11 cellular contexts compared by ENCODE assay signal in the genomic region with DNA sequence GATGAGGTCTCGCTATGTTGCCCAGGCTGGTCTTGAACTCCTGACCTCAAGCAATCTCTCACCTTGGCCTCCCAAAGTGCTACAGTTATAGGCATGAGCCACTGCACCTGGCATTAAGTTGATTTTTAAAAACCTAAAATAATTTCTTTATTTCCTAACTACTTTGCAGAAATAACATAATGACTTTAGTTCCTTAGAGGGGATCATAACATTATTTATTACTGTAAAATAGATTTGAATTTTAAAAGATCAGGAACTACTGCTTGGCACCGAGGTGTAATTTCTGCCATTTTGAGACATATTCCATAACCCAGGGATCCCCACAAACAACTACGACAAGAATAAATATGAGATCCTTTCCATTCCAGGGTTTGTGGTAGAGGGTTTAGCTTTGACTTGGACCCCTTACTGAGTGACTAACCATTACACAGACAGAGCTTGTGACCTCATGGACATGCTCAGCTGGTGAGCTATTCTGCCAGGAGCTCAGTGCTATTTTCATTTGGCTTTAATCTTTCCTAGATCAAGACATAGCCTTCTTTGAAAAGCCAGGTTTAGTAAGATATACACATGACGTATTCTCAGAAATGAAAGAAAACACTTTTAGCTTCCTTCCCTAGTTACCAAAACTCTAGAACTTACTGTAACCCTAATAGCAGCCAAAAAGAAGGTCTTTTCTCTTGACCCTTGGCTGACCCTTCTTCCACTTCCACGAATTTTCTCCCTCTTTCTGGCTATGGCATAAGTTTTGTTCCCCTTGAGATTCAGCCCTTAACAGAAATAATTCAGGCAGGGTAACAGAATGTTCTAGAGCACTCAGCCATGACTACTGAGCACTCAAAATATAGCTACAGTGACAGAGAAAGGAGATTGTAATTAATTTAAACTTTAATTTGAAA.
DNase-seq lines count a peak whose midpoint lies in the region; ATAC-seq and TF ChIP-seq lines count a peak whose summit lies in the region.
"Had no signal": no experiment of that assay in that cellular context is flagged by ENCODE, and none has a peak within 500 bp of the region (broad histone marks: within the 10 kb centered on the region; RNA-seq: fewer than 3 reads in every experiment).

No MANE protein-coding gene starts in this region.

- peak overlapping the region in 2 of 5 donors; percentile 8 to 60 for H3K9ac ChIP-seq in subcutaneous abdominal adipose tissue (ENCODE audit: low read length in 5 of 5)

- peaks cover 0 to 7% of the 10 kb centered on the region in 2 donors for H3K9me3 ChIP-seq in left lung
- no peaks in the 10 kb centered on the region for H3K9me3 ChIP-seq in subcutaneous abdominal adipose tissue (ENCODE audit: control insufficient read depth in 5 of 5, low read length in 5 of 5)

- peak overlapping the region; percentile 5; the same call in 1 of the 2 replicates for H3K4me3 Mint-ChIP-seq in HFFc6
- H3K4me3 Mint-ChIP-seq in mesothelial cell of epicardium: no peak overlapping the region
- H3K4me3 Mint-ChIP-seq: activated CD8-positive, alpha-beta T cell treated with anti-CD3 and anti-CD28 coated beads for 36 hours; brain had no signal

- H3K27ac ChIP-seq in left lung (no peak overlapping the region), subcutaneous abdominal adipose tissue (ENCODE audit: low read depth, low read length) (peak overlapping the region; percentile 63)
- H3K27ac ChIP-seq: RWPE1 had no signal

- no peaks in the 10 kb centered on the region for H3K4me1 ChIP-seq in left lung
- peaks cover 4 to 33% (median 18%) of the 10 kb centered on the region in 5 donors for H3K4me1 ChIP-seq in subcutaneous abdominal adipose tissue (ENCODE audit: control insufficient read depth in 5 of 5, insufficient read depth in 5 of 5, low read length in 5 of 5)

- H3K36me3 Mint-ChIP-seq in HFFc6 (ENCODE audit: low read depth) (peaks cover 10% of the 10 kb centered on the region), mesothelial cell of epicardium (peaks cover 8% of the 10 kb centered on the region)

- H3K36me3 ChIP-seq in left lung (no peaks in the 10 kb centered on the region), subcutaneous abdominal adipose tissue (ENCODE audit: control insufficient read depth in 5 of 5, insufficient read depth in 5 of 5, low read length in 5 of 5) (no peaks in the 10 kb centered on the region)

- H3K27me3 Mint-ChIP-seq in HFFc6 (ENCODE audit: insufficient read depth): 0 out of 2 replicates have a peak, but pooled peaks cover 2% of the 10 kb centered on the region
- H3K27me3 Mint-ChIP-seq in mesothelial cell of epicardium (ENCODE audit: low read depth): no peaks in the 10 kb centered on the region
- H3K27me3 Mint-ChIP-seq: activated CD8-positive, alpha-beta T cell treated with anti-CD3 and anti-CD28 coated beads for 36 hours had no signal

- peaks cover 8% of the 10 kb centered on the region; the same call in 1 of the 2 replicates for H3K9me3 Mint-ChIP-seq in HFFc6
- peaks cover 18% of the 10 kb centered on the region for H3K9me3 Mint-ChIP-seq in mesothelial cell of epicardium

- intact Hi-C loops in left lung (cut with DNase I): no loop called here

- TF ChIP-seq CTCF in HFFc6 (IDR thresholded peaks at IDR 0.05) (no peak), cardiac fibroblast (IDR thresholded peaks at IDR 0.05; ENCODE audit: low read depth, low read length) (no peak), left lung (IDR thresholded peaks at IDR 0.05) (no peak), mesothelial cell of epicardium (IDR thresholded peaks at IDR 0.05; ENCODE audit: unreplicated experiment) (no peak)

- peaks cover 16% of the 10 kb centered on the region for H3K4me1 Mint-ChIP-seq in HFFc6 (ENCODE audit: low read depth)
- peaks cover 8% of the 10 kb centered on the region for H3K4me1 Mint-ChIP-seq in mesothelial cell of epicardium

- H3K27ac Mint-ChIP-seq in HFFc6 (peak overlapping the region; percentile 81), mesothelial cell of epicardium (no peak overlapping the region)
- H3K27ac Mint-ChIP-seq: activated CD8-positive, alpha-beta T cell treated with anti-CD3 and anti-CD28 coated beads for 36 hours had no signal

- ATAC-seq in left lung (peak; percentile 40), HG02610 (IDR thresholded peaks at IDR 0.05; ENCODE audit: unreplicated experiment) (no peak)
- ATAC-seq: activated CD8-positive, alpha-beta T cell treated with anti-CD3 and anti-CD28 coated beads for 36 hours had no signal

- no peaks in the 10 kb centered on the region for H3K27me3 ChIP-seq in left lung
- H3K27me3 ChIP-seq in subcutaneous abdominal adipose tissue (ENCODE audit: control insufficient read depth in 5 of 5, insufficient read depth in 4 of 5, low read length in 5 of 5): no peaks in the 10 kb centered on the region

- H3K4me3 ChIP-seq in cardiac fibroblast (replicated peaks in 1 of 2; ENCODE audit: low read depth in 2 of 2, low read length in 2 of 2) (no peak overlapping the region), left lung (no peak overlapping the region), subcutaneous abdominal adipose tissue (ENCODE audit: low read depth in 1 of 5, low read length in 5 of 5) (no peak overlapping the region)

- DNase-seq in HFFc6 (peak; percentile 72), cardiac fibroblast (ENCODE audit: low read depth in 2 of 2) (peak; percentile 85 to 88), left lung (no peak), COLO829 (ENCODE audit: low spot score) (no peak), occipital lobe (lab: John Stamatoyannopoulos, UW) (no peak), mesothelial cell of epicardium (ENCODE audit: low spot score in 2 of 2, unreplicated experiment in 2 of 2) (no peak)
- DNase-seq: activated CD8-positive, alpha-beta T cell treated with anti-CD3 and anti-CD28 coated beads for 36 hours had no signal

Comparison
In these comparisons a context has a peak if more than half of its experiments do, and no peak if none do; other contexts are left out.
1. DNase-seq: peak in HFFc6 (single experiment) and cardiac fibroblast (2 of 2); none in left lung (0 of 2), COLO829 (single experiment), occipital lobe (single experiment) and mesothelial cell of epicardium (0 of 2).